ENCODE assay signal across 12 cellular contexts in genomic region chr11:14386895-14387480, GRCh38. TPM values are rescaled to one million over a fixed set of nuclear protein-coding genes. Genes with fewer than 3 reads are reported as not detected.
DNase-seq lines count a peak whose midpoint lies in the region; TF ChIP-seq lines count a peak whose summit lies in the region.
"Had no signal": no experiment of that assay in that cellular context is flagged by ENCODE, and none has a peak within 500 bp of the region (broad histone marks: within the 10 kb centered on the region; RNA-seq: fewer than 3 reads in every experiment).

No MANE protein-coding gene starts in this region.

- no peaks in the 10 kb centered on the region for H3F3A ChIP-seq in neural cell (ENCODE audit: insufficient read depth, low read length, poor library complexity, severe bottlenecking)

- H3K4me3 ChIP-seq in neural cell (ENCODE audit: low read length): peak overlapping the region; percentile 50

- in situ Hi-C loops in GM13976 (cut with MboI; ENCODE audit: low sequenced_read_pairs, unreplicated experiment): no loop called here

- peak overlapping the region; percentile 84 for H3K27ac ChIP-seq in neural cell (ENCODE audit: low read length)

- H3K36me3 ChIP-seq in neural cell (ENCODE audit: insufficient read depth, low read length): no peaks in the 10 kb centered on the region

- peak overlapping the region; percentile 94 for H3K4me2 ChIP-seq in neural cell (ENCODE audit: low read length)

- TF ChIP-seq RAD21 in neural cell (conservative IDR thresholded peaks at IDR 0.05): peak; percentile 47

- H3K9me3 ChIP-seq in neural cell (ENCODE audit: low read length): no peaks in the 10 kb centered on the region

- no peaks in the 10 kb centered on the region for H3K9me2 ChIP-seq in neural cell (ENCODE audit: insufficient read depth, low read length)

- H3K27me3 ChIP-seq in neural cell (ENCODE audit: insufficient read depth, low read depth, low read length): peaks cover 12% of the 10 kb centered on the region

- peak overlapping the region; percentile 31 for H2AFZ ChIP-seq in neural cell (ENCODE audit: low read depth, low read length)

- H3K79me2 ChIP-seq in neural cell (replicated peaks; ENCODE audit: insufficient read depth, low read length): no peaks in the 10 kb centered on the region

- TF ChIP-seq CTCF in neural cell (IDR thresholded peaks at IDR 0.05; ENCODE audit: poor library complexity, severe bottlenecking) (no peak), GM13976 (IDR thresholded peaks at IDR 0.05; ENCODE audit: borderline replicate concordance, control extremely low read depth, extremely low read depth, insufficient read depth, missing control alignments) (no peak)

- no peaks in the 10 kb centered on the region for H4K20me1 ChIP-seq in neural cell (ENCODE audit: insufficient read depth)

- peak overlapping the region; percentile 55 for H3K9ac ChIP-seq in neural cell (ENCODE audit: low read length)

- peak; percentile 58 for DNase-seq in EL
- DNase-seq in RPMI7951 (ENCODE audit: low read depth): peak; percentile 61
- peak; percentile 62 for DNase-seq in fibroblast of the conjunctiva (ENCODE audit: low read depth)
- no peak for DNase-seq in GM13976 (ENCODE audit: low spot score)
- no peak for DNase-seq in activated CD8-positive, alpha-beta memory T cell treated with anti-CD3 and anti-CD28 coated beads, Interleukin-2, amount 50 U/mL, for 4 hours
- no peak for DNase-seq in stimulated activated CD4-positive, alpha-beta T cell treated with anti-CD3 and anti-CD28 coated beads, Interleukin-4, amount 100 ng/mL, for 1 hour
- DNase-seq in SIG-M5 treated with dmso at 0.1 percent for 504 hours (lab: John Stamatoyannopoulos, UW; ENCODE audit: unreplicated experiment): no peak
- DNase-seq: activated naive CD4-positive, alpha-beta T cell; Kasumi-1; stimulated activated CD4-positive, alpha-beta T cell treated with anti-CD3 and anti-CD28 coated beads, Interleukin-4, amount 100 ng/mL, for 4 hours; T-helper 2 cell had no signal

- TF ChIP-seq EP300 in neural cell (conservative IDR thresholded peaks at IDR 0.05; ENCODE audit: poor library complexity, severe bottlenecking): peak; percentile 73

TF ChIP-seq in neural cell, 6 proteins besides CTCF, POLR2A, EP300 and RAD21:
- TF ChIP-seq EZH2 (IDR thresholded peaks at IDR 0.05; ENCODE audit: borderline replicate concordance, insufficient read depth, low read length, poor library complexity, severe bottlenecking) (no peak), MXI1 (conservative IDR thresholded peaks at IDR 0.05; ENCODE audit: poor library complexity, severe bottlenecking) (peak; percentile 95), REST (IDR thresholded peaks at IDR 0.05; ENCODE audit: borderline replicate concordance) (peak; percentile 75), SMC3 (conservative IDR thresholded peaks at IDR 0.05; ENCODE audit: poor library complexity) (peak; percentile 45), TAF1 (IDR thresholded peaks at IDR 0.05; ENCODE audit: low read depth) (no peak), POLR2AphosphoS5 (IDR thresholded peaks at IDR 0.05) (peak; percentile 80)
TF ChIP-seq in neural cell: peak in this region for 4.

RNA-seq across cellular contexts. Expression of gene RRAS2, which starts 28.0 kb away (rescaled TPM):
- total RNA-seq in RPMI7951 (2014; rRNA removed; shearing (Covaris generic)): 34.9 and 41.1 TPM in 2 replicates
- 47.3 and 49.4 TPM in 2 replicates for polyA plus RNA-seq in neural cell
- 73.3 and 76.6 TPM in 2 replicates for polyA minus RNA-seq in neural cell

Comparison
In these comparisons a context has a peak if more than half of its experiments do, and no peak if none do; other contexts are left out.
1. DNase-seq: peak in EL (single experiment), RPMI7951 (single experiment) and fibroblast of the conjunctiva (single experiment); none in GM13976 (single experiment), activated CD8-positive, alpha-beta memory T cell treated with anti-CD3 and anti-CD28 coated beads, Interleukin-2, amount 50 U/mL, for 4 hours (single experiment), stimulated activated CD4-positive, alpha-beta T cell treated with anti-CD3 and anti-CD28 coated beads, Interleukin-4, amount 100 ng/mL, for 1 hour (single experiment) and SIG-M5 treated with dmso at 0.1 percent for 504 hours (single experiment).